Comparison of ENCODE assay signal across 9 cellular contexts in genomic region chr22:39300198-39300830, GRCh38. TPM values are rescaled to one million over a fixed set of nuclear protein-coding genes. Genes with fewer than 3 reads are reported as not detected.
DNase-seq lines count a peak whose midpoint lies in the region; ATAC-seq, FAIRE-seq and TF ChIP-seq lines count a peak whose summit lies in the region.
"Had no signal": no experiment of that assay in that cellular context is flagged by ENCODE, and none has a peak within 500 bp of the region (broad histone marks: within the 10 kb centered on the region; RNA-seq: fewer than 3 reads in every experiment).

No MANE protein-coding gene starts in this region.

- ATAC-seq in Right ventricle myocardium inferior = peak; percentile 68

- no peak for TF ChIP-seq CTCF in dorsolateral prefrontal cortex (IDR thresholded peaks at IDR 0.05 in 54 of 56, conservative IDR thresholded peaks at IDR 0.05 in 2 of 56; ENCODE audit: low read depth in 1 of 56, partially characterized antibody in 56 of 56)

- FAIRE-seq in RCC 7860 (lab: Jason Lieb, UNC) = no peak

- peak overlapping the region in 9 of 59 donors; percentile 2 to 37 (median 11) for H3K4me3 ChIP-seq in dorsolateral prefrontal cortex
- H3K4me3 ChIP-seq: cardiac muscle cell had no signal

- DNase-seq in Right ventricle myocardium inferior (ENCODE audit: missing footprints) (peak; percentile 77), cardiac septum (ENCODE audit: low spot score) (no peak), dorsolateral prefrontal cortex (peak in 4 of 10 donors; percentile 41 to 59 (median 48)), mucosa of gallbladder (ENCODE audit: low spot score) (peak; percentile 42), DMS79 treated with DMSO at 0.1 percent for 48 hours (lab: John Stamatoyannopoulos, UW) (no peak), RCC 7860 (ENCODE audit: low spot score) (no peak), AG08396 (ENCODE audit: low spot score) (no peak)
- no peak for DNase-seq in effector CD8-positive, alpha-beta T cell (lab: John Stamatoyannopoulos, UW)

- peak overlapping the region in 39 of 59 donors; percentile 6 to 76 (median 49) for H3K27ac ChIP-seq in dorsolateral prefrontal cortex
- H3K27ac ChIP-seq: cardiac muscle cell had no signal

- peaks cover 0 to 6% (median 0%) of the 10 kb centered on the region in 45 donors for H3K27me3 ChIP-seq in dorsolateral prefrontal cortex
- H3K27me3 ChIP-seq: cardiac muscle cell had no signal

- intact Hi-C loops in Right ventricle myocardium inferior (cut with DNase I) (no loop called here), cardiac septum (cut with DNase I) (no loop called here), dorsolateral prefrontal cortex (cut with DNase I) (no loop called here)

RNA-seq across cellular contexts. Expression of gene RPL3, which starts 19.1 kb away (rescaled TPM):
- total RNA-seq in Right ventricle myocardium inferior = 355 TPM
- total RNA-seq in cardiac septum = 317 TPM
- 100 to 1,000 TPM; 562 to 963 (median 699) TPM for total RNA-seq in dorsolateral prefrontal cortex
- total RNA-seq in mucosa of gallbladder = 1,535 TPM

RNA-seq across cellular contexts. Expression of gene SYNGR1, which starts 49.5 kb away (rescaled TPM):
- total RNA-seq in Right ventricle myocardium inferior = 40.5 TPM
- total RNA-seq in cardiac septum = 41.1 TPM
- 100 to 1,000 TPM; 108 to 421 (median 288) TPM for total RNA-seq in dorsolateral prefrontal cortex
- total RNA-seq in mucosa of gallbladder = 41.8 TPM

RNA-seq across cellular contexts. Expression of gene PDGFB, which starts 55.5 kb away (rescaled TPM):
- total RNA-seq in Right ventricle myocardium inferior (19.7 TPM), cardiac septum (21.2 TPM), dorsolateral prefrontal cortex (10 to 100 TPM in 111 of 120 experiments, 1 to 10 TPM in 9; 5.1 to 28.8 (median 16.2) TPM), mucosa of gallbladder (14.6 TPM)

Comparison
In these comparisons a context has a peak if more than half of its experiments do, and no peak if none do; other contexts are left out.
1. DNase-seq: peak in Right ventricle myocardium inferior (single experiment) and mucosa of gallbladder (single experiment); none in cardiac septum (single experiment), DMS79 treated with DMSO at 0.1 percent for 48 hours (single experiment), RCC 7860 (single experiment), AG08396 (single experiment) and effector CD8-positive, alpha-beta T cell (single experiment).